Comparison of ENCODE assay signal across 17 cellular contexts in genomic region chr16:66701516-66701915, GRCh38. TPM values are rescaled to one million over a fixed set of nuclear protein-coding genes. Genes with fewer than 3 reads are reported as not detected.
DNase-seq lines count a peak whose midpoint lies in the region; TF ChIP-seq lines count a peak whose summit lies in the region.
"Had no signal": no experiment of that assay in that cellular context is flagged by ENCODE, and none has a peak within 500 bp of the region (broad histone marks: within the 10 kb centered on the region; RNA-seq: fewer than 3 reads in every experiment).

No MANE protein-coding gene starts in this region.

- TF ChIP-seq CTCF in choroid plexus epithelial cell (conservative IDR thresholded peaks at IDR 0.05; ENCODE audit: low read depth, low read length) (no peak), mesothelial cell of epicardium (IDR thresholded peaks at IDR 0.05; ENCODE audit: unreplicated experiment) (no peak), tibial nerve (IDR thresholded peaks at IDR 0.05) (no peak), colonic mucosa (IDR thresholded peaks at IDR 0.05) (no peak)

- WGBS in GM23248 (ENCODE audit: low coverage in 1 of 2, low lambda C conversion rate in 2 of 2, missing lambda C conversion rate in 2 of 2), 2 experiments: 87 to 98% methylated on average over 2 of the region's 2 CpGs
- no CpG with 5 or more reads among the region's 2 CpGs for WGBS in trophoblast cell (ENCODE audit: extremely low coverage, insufficient coverage, insufficient read length)
- 89 to 90% methylated on average over 2 of the region's 2 CpGs for WGBS in tibial nerve, 2 donors

- peak overlapping the region; percentile 38 for H4K91ac ChIP-seq in trophoblast cell (ENCODE audit: low read depth, low read length)

- no peak overlapping the region for H4K8ac ChIP-seq in trophoblast cell (ENCODE audit: low read depth, low read length)

- no peak overlapping the region for H3K4me3 Mint-ChIP-seq in mesothelial cell of epicardium
- H3K4me3 Mint-ChIP-seq: CD4-positive, alpha-beta T cell had no signal

- H3K4me2 ChIP-seq in BLaER1 (peak overlapping the region; percentile 57), GM23248 (ENCODE audit: unreplicated experiment) (no peak overlapping the region), trophoblast cell (ENCODE audit: low read length) (no peak overlapping the region)
- H3K4me2 ChIP-seq: A549 had no signal

- no peaks in the 10 kb centered on the region for H3K79me2 ChIP-seq in GM23248 (ENCODE audit: insufficient read depth)
- H3K79me2 ChIP-seq in trophoblast cell (ENCODE audit: control insufficient read depth, insufficient read depth, low read length, poor library complexity): peaks cover 5% of the 10 kb centered on the region

- no peaks in the 10 kb centered on the region for H3K4me1 Mint-ChIP-seq in mesothelial cell of epicardium

- H2AFZ ChIP-seq in GM23248 (no peak overlapping the region), trophoblast cell (ENCODE audit: insufficient read depth, low read length, poor library complexity) (no peak overlapping the region)

- H3K36me3 ChIP-seq in BLaER1 (no peaks in the 10 kb centered on the region), GM23248 (ENCODE audit: low read depth) (no peaks in the 10 kb centered on the region), trophoblast cell (ENCODE audit: control insufficient read depth in 1 of 2, insufficient read depth in 2 of 2, low read length in 2 of 2) (no peaks in the 10 kb centered on the region), tibial nerve (no peaks in the 10 kb centered on the region), colonic mucosa (no peaks in the 10 kb centered on the region)
- H3K36me3 ChIP-seq: HAP-1 had no signal

- DNase-seq in GM23248: peak; percentile 16
- DNase-seq in choroid plexus epithelial cell (ENCODE audit: low read depth): peak; percentile 35
- DNase-seq in trophoblast cell: peak; percentile 73 to 83
- DNase-seq in mesothelial cell of epicardium (ENCODE audit: low spot score in 2 of 2, unreplicated experiment in 2 of 2): no peak
- DNase-seq in tibial nerve (ENCODE audit: low spot score in 2 of 2): no peak
- no peak for DNase-seq in colonic mucosa
- DNase-seq: C1 segment of cervical spinal cord; Caco-2; CD4-positive, alpha-beta T cell; DMS153; DMS79; KBM-7 had no signal

- H2AK5ac ChIP-seq in trophoblast cell (ENCODE audit: low read length): no peak overlapping the region

- H3K4me1 ChIP-seq in BLaER1: peaks cover 56% of the 10 kb centered on the region
- 0 out of 2 replicates have a peak, but pooled peaks cover 5% of the 10 kb centered on the region for H3K4me1 ChIP-seq in GM23248 (ENCODE audit: insufficient read depth)
- peaks cover 9 to 13% of the 10 kb centered on the region in 2 experiments for H3K4me1 ChIP-seq in trophoblast cell (ENCODE audit: control insufficient read depth in 1 of 2, insufficient read depth in 2 of 2, low read length in 2 of 2)
- peaks cover 0 to 24% (median 3%) of the 10 kb centered on the region in 4 donors for H3K4me1 ChIP-seq in tibial nerve
- peaks cover 4% of the 10 kb centered on the region for H3K4me1 ChIP-seq in colonic mucosa
- H3K4me1 ChIP-seq: Caco-2 had no signal

- intact Hi-C loops in colonic mucosa (cut with DNase I): no loop called here

- no peak overlapping the region for H3K14ac ChIP-seq in trophoblast cell (ENCODE audit: low read length)

- H2BK12ac ChIP-seq in trophoblast cell (ENCODE audit: low read length): no peak overlapping the region

- H3K9ac ChIP-seq in BLaER1 (no peak overlapping the region), GM23248 (no peak overlapping the region), trophoblast cell (ENCODE audit: low read length) (no peak overlapping the region), colonic mucosa (ENCODE audit: low read depth in 2 of 2, low read length in 2 of 2) (no peak overlapping the region)

- H3K18ac ChIP-seq in trophoblast cell (ENCODE audit: low read length): no peak overlapping the region

- TF ChIP-seq POLR2A in tibial nerve (IDR thresholded peaks at IDR 0.05): no peak

- H3K36me3 Mint-ChIP-seq in mesothelial cell of epicardium: no peaks in the 10 kb centered on the region

- no peak overlapping the region for H4K12ac ChIP-seq in trophoblast cell (ENCODE audit: low read depth, low read length)

- no peak overlapping the region for H3K27ac Mint-ChIP-seq in mesothelial cell of epicardium
- H3K27ac Mint-ChIP-seq: CD4-positive, alpha-beta T cell; IgD-negative memory B cell had no signal

- in situ Hi-C loops in GM23248 (cut with MboI): loop anchor here (10.0 kb wide), 1 partner anchor 87 kb away; no protein-coding TSS in a partner anchor

- H4K20me1 ChIP-seq in BLaER1 (no peaks in the 10 kb centered on the region), GM23248 (ENCODE audit: insufficient read depth) (no peaks in the 10 kb centered on the region)

- H3F3A ChIP-seq in GM23248 (ENCODE audit: insufficient read depth): 0 out of 2 replicates have a peak, but pooled peaks cover 7% of the 10 kb centered on the region

- H3K27me3 ChIP-seq in BLaER1 (peaks cover 10% of the 10 kb centered on the region; the same call in 1 of the 2 replicates), GM23248 (replicated peaks; ENCODE audit: insufficient read depth) (no peaks in the 10 kb centered on the region), trophoblast cell (ENCODE audit: insufficient read depth, low read length) (no peaks in the 10 kb centered on the region), tibial nerve (no peaks in the 10 kb centered on the region), colonic mucosa (no peaks in the 10 kb centered on the region)

- no peak overlapping the region for H3K4ac ChIP-seq in trophoblast cell (ENCODE audit: low read depth, low read length)

- no peak overlapping the region for H3K23ac ChIP-seq in trophoblast cell (ENCODE audit: low read length)

- peaks cover 1% of the 10 kb centered on the region for H3K27me3 Mint-ChIP-seq in mesothelial cell of epicardium (ENCODE audit: low read depth)

- 0 out of 2 replicates have a peak overlapping the region, but pooled peaks have one; percentile 6 for H3K4me3 ChIP-seq in BLaER1
- H3K4me3 ChIP-seq in GM23248: no peak overlapping the region
- no peak overlapping the region for H3K4me3 ChIP-seq in choroid plexus epithelial cell (ENCODE audit: low read depth, low read length)
- H3K4me3 ChIP-seq in trophoblast cell (ENCODE audit: low read depth, low read length): no peak overlapping the region
- H3K4me3 ChIP-seq in tibial nerve: no peak overlapping the region
- no peak overlapping the region for H3K4me3 ChIP-seq in colonic mucosa
- H3K4me3 ChIP-seq: A549, HAP-1 had no signal

- H2BK5ac ChIP-seq in trophoblast cell (ENCODE audit: low read depth, low read length, poor library complexity): no peak overlapping the region

- no peak for TF ChIP-seq EP300 in tibial nerve (IDR thresholded peaks at IDR 0.05)

- no peaks in the 10 kb centered on the region for H3K9me2 ChIP-seq in GM23248 (ENCODE audit: insufficient read depth)

- H2BK120ac ChIP-seq in trophoblast cell (ENCODE audit: insufficient read depth, low read length, poor library complexity): no peak overlapping the region

- H3K9me3 ChIP-seq in BLaER1 (peaks cover 19% of the 10 kb centered on the region), GM23248 (ENCODE audit: low read depth) (no peaks in the 10 kb centered on the region), trophoblast cell (ENCODE audit: insufficient read depth, low read depth, low read length) (no peaks in the 10 kb centered on the region), tibial nerve (no peaks in the 10 kb centered on the region), colonic mucosa (no peaks in the 10 kb centered on the region)
- H3K9me3 ChIP-seq: A549, Caco-2, HAP-1 had no signal

- H3K79me1 ChIP-seq in trophoblast cell (ENCODE audit: low read length): peaks cover 11% of the 10 kb centered on the region

- no peaks in the 10 kb centered on the region for H3K9me3 Mint-ChIP-seq in mesothelial cell of epicardium
- H3K9me3 Mint-ChIP-seq: CD4-positive, alpha-beta T cell; IgD-negative memory B cell had no signal

- H3K27ac ChIP-seq in BLaER1: peak overlapping the region; percentile 55
- H3K27ac ChIP-seq in GM23248: no peak overlapping the region
- no peak overlapping the region for H3K27ac ChIP-seq in trophoblast cell (ENCODE audit: low read depth, low read length)
- H3K27ac ChIP-seq in tibial nerve: no peak overlapping the region
- no peak overlapping the region for H3K27ac ChIP-seq in colonic mucosa
- H3K27ac ChIP-seq: 22Rv1, A549 had no signal

RNA-seq across cellular contexts. Expression of gene CMTM4, which starts 5.0 kb away (rescaled TPM):
- 19.5 and 21.1 TPM in 2 replicates for total RNA-seq in GM23248 (2014; rRNA removed; shearing (Covaris generic))
- polyA plus RNA-seq in GM23248 (2016; fragmentation: Nextera tagmentation; extraction: Ambion mirVana): 3.2 and 3.5 TPM in 2 replicates
- 20.8 and 21.5 TPM in 2 replicates for polyA plus RNA-seq in trophoblast cell (2013)
- 60.1 to 63.4 TPM (median 60.8 TPM) in 3 replicates for total RNA-seq in mesothelial cell of epicardium
- total RNA-seq in tibial nerve: 10 to 100 TPM; 14.2 to 22.7 (median 19.6) TPM
- 100 to 1,000 TPM; 150 to 212 TPM for total RNA-seq in colonic mucosa

RNA-seq across cellular contexts. Expression of gene DYNC1LI2, which starts 49.9 kb away (rescaled TPM):
- total RNA-seq in GM23248 (2014; rRNA removed; shearing (Covaris generic)): 80.6 and 89.2 TPM in 2 replicates
- polyA plus RNA-seq in GM23248 (2016; fragmentation: Nextera tagmentation; extraction: Ambion mirVana): 173 TPM in 2 replicates
- polyA plus RNA-seq in trophoblast cell (2013): 142 and 143 TPM in 2 replicates
- 145 to 157 TPM (median 150 TPM) in 3 replicates for total RNA-seq in mesothelial cell of epicardium
- 100 to 1,000 TPM; 248 to 363 (median 266) TPM for total RNA-seq in tibial nerve
- total RNA-seq in colonic mucosa: 100 to 1,000 TPM; 138 to 162 TPM

Comparison
In these comparisons a context has a peak if more than half of its experiments do, and no peak if none do; other contexts are left out.
1. DNase-seq: peak in GM23248 (single experiment), choroid plexus epithelial cell (single experiment) and trophoblast cell (2 of 2); none in mesothelial cell of epicardium (0 of 2), tibial nerve (0 of 2) and colonic mucosa (single experiment).